Comparison of ENCODE assay signal across 8 cellular contexts in the genomic region with DNA sequence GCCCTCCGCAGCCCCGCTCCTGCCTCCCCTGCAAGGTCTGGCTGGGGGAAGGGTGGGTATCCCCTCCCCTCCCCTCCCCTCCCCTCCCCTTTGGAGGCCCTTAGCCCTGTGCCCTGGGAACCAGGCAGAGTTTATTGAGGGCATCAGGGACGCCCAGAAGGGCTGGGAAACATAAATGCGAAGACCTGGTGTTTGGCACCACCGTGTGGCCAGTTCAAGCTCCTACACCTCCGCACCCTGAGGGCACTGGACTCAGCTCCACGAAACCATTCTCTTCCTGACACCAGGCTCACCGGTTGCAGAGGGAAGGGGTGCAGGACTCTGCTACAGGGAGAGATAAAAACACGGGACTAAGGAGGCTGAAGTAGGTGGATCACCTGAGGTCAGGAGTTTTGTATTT. TPM values are rescaled to one million over a fixed set of nuclear protein-coding genes. Genes with fewer than 3 reads are reported as not detected.
DNase-seq lines count a peak whose midpoint lies in the region; ATAC-seq, FAIRE-seq and TF ChIP-seq lines count a peak whose summit lies in the region.

No MANE protein-coding gene starts in this region.

- ATAC-seq in aorta (ENCODE audit: low FRiP score) (peak; percentile 84), HG02571 (IDR thresholded peaks at IDR 0.05; ENCODE audit: unreplicated experiment) (no peak)

- no peak overlapping the region for H2BK5ac ChIP-seq in trophoblast cell (ENCODE audit: low read depth, low read length, poor library complexity)

- no peak overlapping the region for H3K23ac ChIP-seq in trophoblast cell (ENCODE audit: low read length)

- H3K27me3 ChIP-seq in trophoblast cell (ENCODE audit: insufficient read depth, low read length) (no peaks in the 10 kb centered on the region), aorta (ENCODE audit: control insufficient read depth in 1 of 2, insufficient read depth in 2 of 2, low read length in 1 of 2) (no peaks in the 10 kb centered on the region)

- H3K9ac ChIP-seq in trophoblast cell (ENCODE audit: low read length), result no peak overlapping the region

- no peak overlapping the region for H4K12ac ChIP-seq in trophoblast cell (ENCODE audit: low read depth, low read length)

- WGBS in trophoblast cell (ENCODE audit: extremely low coverage, insufficient coverage, insufficient read length), result no CpG with 5 or more reads among the region's 9 CpGs
- WGBS in aorta, 2 donors, result 7 to 17% methylated on average over 9 of the region's 9 CpGs

- DNase-seq in DMS114 treated with DMSO at 0.1 percent for 48 hours (lab: John Stamatoyannopoulos, UW; ENCODE audit: unreplicated experiment), result peak; percentile 40
- DNase-seq in HUDEP-2 (lab: John Stamatoyannopoulos, UW; ENCODE audit: unreplicated experiment in 76 of 76), result peak in 48 of 76 experiments; percentile 2 to 64 (median 24)
- peak; percentile 74 for DNase-seq in RWPE1 (ENCODE audit: low spot score)
- DNase-seq in activated T-helper 9 cell treated with anti-CD3 and anti-CD28 coated beads, Interleukin-2, amount 50 U/mL, for 16 hours (ENCODE audit: low read depth), result peak; percentile 41
- peak; percentile 57 to 84 for DNase-seq in frontal cortex (ENCODE audit: low spot score in 2 of 2)
- peak; percentile 50 to 70 for DNase-seq in trophoblast cell
- DNase-seq in aorta, result peak in 1 of 2 donors; percentile 63

- no peak overlapping the region for H3K4me2 ChIP-seq in trophoblast cell (ENCODE audit: low read length)

- no peak for FAIRE-seq in frontal cortex (lab: Jason Lieb, UNC)

- H4K91ac ChIP-seq in trophoblast cell (ENCODE audit: low read depth, low read length), result no peak overlapping the region

- no peak overlapping the region for H2AFZ ChIP-seq in trophoblast cell (ENCODE audit: insufficient read depth, low read length, poor library complexity)

- H2BK120ac ChIP-seq in trophoblast cell (ENCODE audit: insufficient read depth, low read length, poor library complexity), result no peak overlapping the region

- no peaks in the 10 kb centered on the region for H3K79me2 ChIP-seq in trophoblast cell (ENCODE audit: control insufficient read depth, insufficient read depth, low read length, poor library complexity)

- H2BK12ac ChIP-seq in trophoblast cell (ENCODE audit: low read length), result no peak overlapping the region

- POLR2A ChIA-PET in RWPE1 (lab: Yijun Ruan, JAX; ENCODE audit: low non-redundant PET), result no interaction called here

- no peaks in the 10 kb centered on the region for H3K79me1 ChIP-seq in trophoblast cell (ENCODE audit: low read length)

- peak; percentile 82 for TF ChIP-seq CTCF in RWPE1 (conservative IDR thresholded peaks at IDR 0.05; ENCODE audit: low read depth)

- H3K9me3 ChIP-seq in trophoblast cell (ENCODE audit: insufficient read depth, low read depth, low read length) (no peaks in the 10 kb centered on the region), aorta (ENCODE audit: control insufficient read depth, low read length) (no peaks in the 10 kb centered on the region)

- no peak overlapping the region for H3K18ac ChIP-seq in trophoblast cell (ENCODE audit: low read length)

- no peak overlapping the region for H2AK5ac ChIP-seq in trophoblast cell (ENCODE audit: low read length)

- H3K36me3 ChIP-seq in trophoblast cell (ENCODE audit: control insufficient read depth in 1 of 2, insufficient read depth in 2 of 2, low read length in 2 of 2) (no peaks in the 10 kb centered on the region), aorta (ENCODE audit: control insufficient read depth in 1 of 2, insufficient read depth in 2 of 2, low read length in 1 of 2) (no peaks in the 10 kb centered on the region)

- H4K8ac ChIP-seq in trophoblast cell (ENCODE audit: low read depth, low read length), result no peak overlapping the region

- H3K4me3 ChIP-seq in trophoblast cell (ENCODE audit: low read depth, low read length), result no peak overlapping the region
- no peak overlapping the region for H3K4me3 ChIP-seq in aorta (ENCODE audit: low read length in 2 of 2)

- H3K4me1 ChIP-seq in trophoblast cell (ENCODE audit: control insufficient read depth in 1 of 2, insufficient read depth in 2 of 2, low read length in 2 of 2) (no peaks in the 10 kb centered on the region), aorta (ENCODE audit: control insufficient read depth in 1 of 2, insufficient read depth in 2 of 2, low read length in 2 of 2) (no peaks in the 10 kb centered on the region)

- no peak overlapping the region for H3K27ac ChIP-seq in RWPE1
- H3K27ac ChIP-seq in trophoblast cell (ENCODE audit: low read depth, low read length), result no peak overlapping the region
- H3K27ac ChIP-seq in aorta (ENCODE audit: low read depth in 1 of 2, low read length in 2 of 2), result no peak overlapping the region

- no peak overlapping the region for H3K14ac ChIP-seq in trophoblast cell (ENCODE audit: low read length)

- CTCF ChIA-PET in RWPE1 (lab: Yijun Ruan, JAX), result interaction anchor here (0.6 to 1.3 kb wide), 8 partner anchors 14 to 1320 kb away, joined by 3 to 4 read pairs (median 3); a partner anchor contains a TSS

- intact Hi-C loops in aorta (cut with DNase I), result loop anchor here in 1 of 2 donors (10.0 kb wide), 1 partner anchor 1191 kb away; no protein-coding TSS in a partner anchor

- no peak overlapping the region for H3K4ac ChIP-seq in trophoblast cell (ENCODE audit: low read depth, low read length)

RNA-seq across cellular contexts. Expression of a gene that starts 1.0 kb away (rescaled TPM):
- total RNA-seq in frontal cortex, result not detected
- not detected in 2 replicates for polyA plus RNA-seq in trophoblast cell (2013)
- total RNA-seq in aorta, result not detected
- under 1 TPM in 1 of 2 donors, not detected in 1; 0.25 TPM for polyA plus RNA-seq in aorta

RNA-seq across cellular contexts. Expression of a gene that starts 8.3 kb away (rescaled TPM):
- total RNA-seq in frontal cortex (4.1 TPM), aorta (under 1 TPM in 1 of 2 donors, not detected in 1; 0.84 TPM)
- 8.2 and 8.4 TPM in 2 replicates for polyA plus RNA-seq in trophoblast cell (2013)
- polyA plus RNA-seq in aorta, result under 1 TPM in 1 of 2 donors, not detected in 1; 0.50 TPM
